In genomic region chr16:49635009-49635350, GRCh38 we compare ENCODE assay signal across 19 cellular contexts.
DNase-seq lines count a peak whose midpoint lies in the region; ATAC-seq and TF ChIP-seq lines count a peak whose summit lies in the region.
"Had no signal": no experiment of that assay in that cellular context is flagged by ENCODE, and none has a peak within 500 bp of the region (broad histone marks: within the 10 kb centered on the region; RNA-seq: fewer than 3 reads in every experiment).

No MANE protein-coding gene starts in this region.

- H3K27me3 Mint-ChIP-seq in activated CD8-positive, alpha-beta memory T cell treated with anti-CD3 and anti-CD28 coated beads, Interleukin-2, amount 10 ng/mL, durations not matched to agents 7 days and 5 days, result no peaks in the 10 kb centered on the region
- no peaks in the 10 kb centered on the region for H3K27me3 Mint-ChIP-seq in mesothelial cell of epicardium (ENCODE audit: low read depth)

- H3K4me1 Mint-ChIP-seq in activated CD8-positive, alpha-beta memory T cell treated with anti-CD3 and anti-CD28 coated beads, Interleukin-2, amount 10 ng/mL, durations not matched to agents 7 days and 5 days, result no peaks in the 10 kb centered on the region
- peaks cover 19% of the 10 kb centered on the region for H3K4me1 Mint-ChIP-seq in mesothelial cell of epicardium
- H3K4me1 Mint-ChIP-seq: CD14-positive monocyte had no signal

- H3K27me3 ChIP-seq in Loucy (ENCODE audit: insufficient read depth, low read length, poor library complexity, severe bottlenecking), result no peaks in the 10 kb centered on the region
- H3K27me3 ChIP-seq in vagina, result no peaks in the 10 kb centered on the region

- H3K36me3 Mint-ChIP-seq in activated CD8-positive, alpha-beta memory T cell treated with anti-CD3 and anti-CD28 coated beads, Interleukin-2, amount 10 ng/mL, durations not matched to agents 7 days and 5 days, result no peaks in the 10 kb centered on the region
- H3K36me3 Mint-ChIP-seq in mesothelial cell of epicardium, result peaks cover 22% of the 10 kb centered on the region
- H3K36me3 Mint-ChIP-seq: CD14-positive monocyte had no signal

- H3K27ac Mint-ChIP-seq in activated CD8-positive, alpha-beta memory T cell treated with anti-CD3 and anti-CD28 coated beads, Interleukin-2, amount 10 ng/mL, durations not matched to agents 7 days and 5 days, result no peak overlapping the region
- H3K27ac Mint-ChIP-seq in mesothelial cell of epicardium, result no peak overlapping the region

- TF ChIP-seq POLR2A in vagina (IDR thresholded peaks at IDR 0.05), result no peak

- H3K9me3 ChIP-seq in Loucy (ENCODE audit: insufficient read depth, low read depth, low read length), result no peaks in the 10 kb centered on the region
- no peaks in the 10 kb centered on the region for H3K9me3 ChIP-seq in vagina

- TF ChIP-seq CTCF in Loucy (conservative IDR thresholded peaks at IDR 0.05; ENCODE audit: low read length) (no peak), vagina (IDR thresholded peaks at IDR 0.05) (no peak), mesothelial cell of epicardium (IDR thresholded peaks at IDR 0.05; ENCODE audit: unreplicated experiment) (no peak)

- peak overlapping the region; percentile 27 for H3K4me2 ChIP-seq in Loucy (ENCODE audit: low read depth, low read length, poor library complexity, severe bottlenecking)
- H3K4me2 ChIP-seq: PC-9 had no signal

- intact Hi-C loops in vagina (cut with DNase I), result no loop called here

- H2AFZ ChIP-seq in Loucy (ENCODE audit: low read length), result no peak overlapping the region
- H2AFZ ChIP-seq: PC-9 had no signal

- H4K20me1 ChIP-seq in Loucy (ENCODE audit: insufficient read depth, low read length, poor library complexity, severe bottlenecking), result no peaks in the 10 kb centered on the region

- H3K27ac ChIP-seq in vagina, result no peak overlapping the region
- H3K27ac ChIP-seq: PC-9 had no signal

- no peaks in the 10 kb centered on the region for H3K9me3 Mint-ChIP-seq in activated CD8-positive, alpha-beta memory T cell treated with anti-CD3 and anti-CD28 coated beads, Interleukin-2, amount 10 ng/mL, durations not matched to agents 7 days and 5 days (ENCODE audit: low read depth)
- H3K9me3 Mint-ChIP-seq in mesothelial cell of epicardium, result no peaks in the 10 kb centered on the region

- no peaks in the 10 kb centered on the region for H3K36me3 ChIP-seq in Loucy (ENCODE audit: insufficient read depth, low read length)
- H3K36me3 ChIP-seq in vagina, result peaks cover 0 to 10% of the 10 kb centered on the region in 2 donors

- no peak for ATAC-seq in activated CD8-positive, alpha-beta memory T cell treated with anti-CD3 and anti-CD28 coated beads, Interleukin-2, amount 10 ng/mL, durations not matched to agents 7 days and 5 days
- no peak for ATAC-seq in HG02571 (IDR thresholded peaks at IDR 0.05; ENCODE audit: unreplicated experiment)

- no peaks in the 10 kb centered on the region for H3F3A ChIP-seq in Loucy (ENCODE audit: low read depth)

- H3K4me1 ChIP-seq in Loucy (ENCODE audit: insufficient read depth, low read length, poor library complexity, severe bottlenecking), result peaks cover 53% of the 10 kb centered on the region
- H3K4me1 ChIP-seq in vagina, result peaks cover 29% of the 10 kb centered on the region

- no peaks in the 10 kb centered on the region for H3K79me2 ChIP-seq in Loucy (ENCODE audit: insufficient read depth, low read length)

- CTCF ChIA-PET in activated CD8-positive, alpha-beta memory T cell treated with anti-CD3 and anti-CD28 coated beads, Interleukin-2, amount 10 ng/mL, durations not matched to agents 7 days and 5 days (lab: Charles Lee), result no interaction called here

- H3K4me3 ChIP-seq in Loucy (ENCODE audit: low read length, poor library complexity, severe bottlenecking) (peak overlapping the region; percentile 2), vagina (no peak overlapping the region)
- H3K4me3 ChIP-seq: PC-9 had no signal

- H3K9ac ChIP-seq in Loucy (ENCODE audit: low read depth, low read length, poor library complexity, severe bottlenecking), result peak overlapping the region; percentile 45

- peak; percentile 1 for DNase-seq in activated CD8-positive, alpha-beta memory T cell treated with anti-CD3 and anti-CD28 coated beads, Interleukin-2, amount 10 ng/mL, durations not matched to agents 7 days and 5 days
- DNase-seq in activated CD8-positive, alpha-beta memory T cell treated with anti-CD3 and anti-CD28 coated beads, Interleukin-2, amount 50 U/mL, for 4 hours, result no peak
- DNase-seq in islet precursor cell, result peak; percentile 18
- peak; percentile 58 to 62 for DNase-seq in vagina (ENCODE audit: extremely low spot score in 2 of 2)
- no peak for DNase-seq in mesothelial cell of epicardium (ENCODE audit: low spot score in 2 of 2, unreplicated experiment in 2 of 2)
- no peak for DNase-seq in NCI-H2107 treated with DMSO at 0.1 percent for 48 hours (lab: John Stamatoyannopoulos, UW; ENCODE audit: unreplicated experiment)
- DNase-seq: AML-193, MM.1S, NCI-H1048, NCI-H1417 treated with DMSO at 0.1 percent for 48 hours, NCI-H187, NCI-H446 treated with DMSO at 0.1 percent for 48 hours, NCI-H69, PC-9, RPMI8226, SHP77 had no signal

- H3K4me3 Mint-ChIP-seq in activated CD8-positive, alpha-beta memory T cell treated with anti-CD3 and anti-CD28 coated beads, Interleukin-2, amount 10 ng/mL, durations not matched to agents 7 days and 5 days, result no peak overlapping the region
- H3K4me3 Mint-ChIP-seq in mesothelial cell of epicardium, result no peak overlapping the region
- H3K4me3 Mint-ChIP-seq: CD14-positive monocyte had no signal

- H3K9me2 ChIP-seq in Loucy (replicated peaks; ENCODE audit: low read depth, low read length), result no peaks in the 10 kb centered on the region

Comparison
In these comparisons a context has a peak if more than half of its experiments do, and no peak if none do; other contexts are left out.
1. DNase-seq: peak in activated CD8-positive, alpha-beta memory T cell treated with anti-CD3 and anti-CD28 coated beads, Interleukin-2, amount 10 ng/mL, durations not matched to agents 7 days and 5 days (single experiment), islet precursor cell (single experiment) and vagina (2 of 2); none in activated CD8-positive, alpha-beta memory T cell treated with anti-CD3 and anti-CD28 coated beads, Interleukin-2, amount 50 U/mL, for 4 hours (single experiment), mesothelial cell of epicardium (0 of 2) and NCI-H2107 treated with DMSO at 0.1 percent for 48 hours (single experiment).